Comparison of ENCODE assay signal across 8 cellular contexts in the genomic region with DNA sequence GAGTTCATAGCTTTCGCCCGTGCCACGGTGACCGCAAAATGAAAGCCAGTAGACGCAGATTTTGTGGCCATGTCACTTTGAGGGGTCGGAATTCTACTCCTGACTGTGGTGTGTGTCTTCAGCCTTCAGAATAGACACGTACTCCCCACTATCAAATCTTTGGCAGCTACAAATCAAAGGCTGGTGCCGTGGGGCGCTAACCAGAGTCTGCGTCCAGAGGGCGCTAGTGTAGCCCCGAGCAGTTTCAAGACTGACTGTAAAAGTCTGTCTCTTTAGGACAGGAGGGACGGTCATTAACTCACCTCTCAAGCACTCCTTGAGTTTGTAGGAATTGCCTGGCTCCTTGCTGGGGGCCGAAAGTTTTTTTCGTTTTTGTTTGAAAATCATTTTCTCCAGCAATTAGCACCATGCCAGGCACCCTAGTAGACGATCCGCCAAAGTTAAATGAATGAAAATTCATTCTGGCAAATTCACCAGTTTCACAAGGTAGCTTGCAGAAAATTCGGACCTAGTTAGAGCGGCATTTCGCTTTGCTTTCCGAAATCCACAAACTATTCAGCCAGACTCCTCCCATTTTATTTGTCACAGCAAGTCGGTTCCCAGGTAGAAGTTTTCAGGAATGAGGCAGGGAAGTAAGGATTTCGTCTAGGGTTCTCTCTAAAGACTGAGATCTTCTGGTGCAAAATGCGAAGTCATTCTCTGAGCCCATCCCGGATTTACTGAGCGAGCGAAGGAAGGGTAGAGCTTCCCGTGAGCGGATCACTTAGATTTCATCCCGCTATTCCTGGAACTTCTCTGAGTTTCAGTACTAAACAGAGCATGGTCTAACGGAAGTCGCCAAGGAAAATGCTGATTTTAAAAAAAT. TPM values are rescaled to one million over a fixed set of nuclear protein-coding genes. Genes with fewer than 3 reads are reported as not detected.
DNase-seq lines count a peak whose midpoint lies in the region; ATAC-seq and TF ChIP-seq lines count a peak whose summit lies in the region.

No MANE protein-coding gene starts in this region.

- DNase-seq in HuH-7.5 (ENCODE audit: low spot score), result peak; percentile 63
- peak; percentile 85 for DNase-seq in activated CD4-positive, alpha-beta T cell treated with anti-CD3 and anti-CD28 coated beads for 36 hours
- DNase-seq in ecto neural progenitor cell (ENCODE audit: low spot score), result peak; percentile 80
- DNase-seq in stimulated activated naive CD4-positive, alpha-beta T cell treated with Interleukin-2 at 50 U/mL for 16 hours (lab: John Stamatoyannopoulos, UW), result peak; percentile 30
- no peak for DNase-seq in RWPE1 (ENCODE audit: low spot score)

- POLR2A ChIA-PET in activated CD4-positive, alpha-beta T cell treated with anti-CD3 and anti-CD28 coated beads for 36 hours (lab: Charles Lee), result interaction anchor here (0.7 to 0.8 kb wide), 3 partner anchors 332 to 906 kb away, joined by 3 read pairs; no protein-coding TSS in a partner anchor
- POLR2A ChIA-PET in RWPE1 (lab: Yijun Ruan, JAX; ENCODE audit: low non-redundant PET), result no interaction called here

- no peaks in the 10 kb centered on the region for H3K36me3 Mint-ChIP-seq in activated CD4-positive, alpha-beta T cell treated with anti-CD3 and anti-CD28 coated beads for 36 hours (ENCODE audit: low read depth)

- CTCF ChIA-PET in activated CD4-positive, alpha-beta T cell treated with anti-CD3 and anti-CD28 coated beads for 36 hours (lab: Charles Lee), result interaction anchor here (0.5 to 5.4 kb wide), 31 partner anchors 8 to 630 kb away, joined by 3 to 72 read pairs (median 3); a partner anchor contains a TSS
- CTCF ChIA-PET in RWPE1 (lab: Yijun Ruan, JAX), result interaction anchor here (0.6 to 1.2 kb wide), 3 partner anchors 33 to 126 kb away, joined by 3 to 4 read pairs (median 3); no protein-coding TSS in a partner anchor

- WGBS in mesodermal cell (ENCODE audit: insufficient coverage in 2 of 2), 2 experiments, result 1 to 4% methylated on average over 16 to 25 of the region's 32 CpGs

- no peaks in the 10 kb centered on the region for H3K9me3 Mint-ChIP-seq in activated CD4-positive, alpha-beta T cell treated with anti-CD3 and anti-CD28 coated beads for 36 hours (ENCODE audit: low read depth)

- H3K36me3 ChIP-seq in mesodermal cell (ENCODE audit: control insufficient read depth, insufficient read depth, low read length), result no peaks in the 10 kb centered on the region

- H3K27me3 Mint-ChIP-seq in activated CD4-positive, alpha-beta T cell treated with anti-CD3 and anti-CD28 coated beads for 36 hours, result peaks cover 67% of the 10 kb centered on the region

- intact Hi-C loops in activated CD4-positive, alpha-beta T cell treated with anti-CD3 and anti-CD28 coated beads for 36 hours (cut with DNase I, micrococcal nuclease), result loop anchor here (1.0 to 10.0 kb wide), 6 partner anchors 31 to 1630 kb away; no protein-coding TSS in a partner anchor

- H3K27ac ChIP-seq in mesodermal cell (ENCODE audit: low read depth, low read length, severe bottlenecking) (peak overlapping the region; percentile 41), RWPE1 (no peak overlapping the region)

- H3K4me3 ChIP-seq in mesodermal cell (ENCODE audit: extremely low read depth, insufficient read depth, low read length, poor library complexity, severe bottlenecking), result peak overlapping the region; percentile 27

- no peak overlapping the region for H3K27ac Mint-ChIP-seq in activated CD4-positive, alpha-beta T cell treated with anti-CD3 and anti-CD28 coated beads for 36 hours

- H3K9me3 ChIP-seq in mesodermal cell (ENCODE audit: control insufficient read depth, low read length), result no peaks in the 10 kb centered on the region

- H3K4me1 ChIP-seq in mesodermal cell (ENCODE audit: control insufficient read depth, insufficient read depth, low read length, poor library complexity, severe bottlenecking), result peaks cover 11% of the 10 kb centered on the region

- no peak for TF ChIP-seq CTCF in RWPE1 (conservative IDR thresholded peaks at IDR 0.05; ENCODE audit: low read depth)

- peaks cover 27% of the 10 kb centered on the region for H3K4me1 Mint-ChIP-seq in activated CD4-positive, alpha-beta T cell treated with anti-CD3 and anti-CD28 coated beads for 36 hours

- peak overlapping the region; percentile 54 for H3K4me3 Mint-ChIP-seq in activated CD4-positive, alpha-beta T cell treated with anti-CD3 and anti-CD28 coated beads for 36 hours

- ATAC-seq in GM18873 (IDR thresholded peaks at IDR 0.05; ENCODE audit: low FRiP score, unreplicated experiment) (peak; percentile 47), HG03025 (IDR thresholded peaks at IDR 0.05; ENCODE audit: low FRiP score, unreplicated experiment) (no peak)
- peak; percentile 72 for ATAC-seq in activated CD4-positive, alpha-beta T cell treated with anti-CD3 and anti-CD28 coated beads for 36 hours

RNA-seq across cellular contexts. Expression of a gene that starts 2.8 kb away (rescaled TPM):
- total RNA-seq in activated CD4-positive, alpha-beta T cell treated with anti-CD3 and anti-CD28 coated beads for 36 hours, result not detected
- not detected for polyA plus RNA-seq in mesodermal cell (2013, experiment 1 of 2)
- not detected for polyA plus RNA-seq in mesodermal cell (2013, experiment 2 of 2)
